Comparison of ENCODE assay signal across 11 cellular contexts in genomic region chr11:80846979-80847378, GRCh38.
A peak's percentile ranks its signal among the peaks of the same experiment; 100 is the strongest.
DNase-seq lines count a peak whose midpoint lies in the region; ATAC-seq lines count a peak whose summit lies in the region.
"Had no signal": no experiment of that assay in that cellular context is flagged by ENCODE, and none has a peak within 500 bp of the region (broad histone marks: within the 10 kb centered on the region; RNA-seq: fewer than 3 reads in every experiment).

No MANE protein-coding gene starts in this region.

- peak; percentile 94 for ATAC-seq in GM18502 (IDR thresholded peaks at IDR 0.05; ENCODE audit: poor library complexity, unreplicated experiment)
- ATAC-seq in GM19463 (IDR thresholded peaks at IDR 0.05; ENCODE audit: unreplicated experiment): peak; percentile 89
- ATAC-seq in HG02970 (IDR thresholded peaks at IDR 0.05; ENCODE audit: low FRiP score, unreplicated experiment): peak; percentile 97
- ATAC-seq in activated T-helper 17 cell treated with anti-CD3 and anti-CD28 coated beads, Interleukin-2, amount 50 U/mL, for 72 hours (replicated peaks): peak; percentile 43

- no peaks in the 10 kb centered on the region for H3K4me1 Mint-ChIP-seq in activated T-helper 17 cell treated with anti-CD3 and anti-CD28 coated beads, Interleukin-2, amount 50 U/mL, for 72 hours
- H3K4me1 Mint-ChIP-seq: brain had no signal

- H3K9me3 Mint-ChIP-seq in activated T-helper 17 cell treated with anti-CD3 and anti-CD28 coated beads, Interleukin-2, amount 50 U/mL, for 72 hours: peaks cover 30% of the 10 kb centered on the region
- H3K9me3 Mint-ChIP-seq: brain had no signal

- no peaks in the 10 kb centered on the region for H3K27me3 Mint-ChIP-seq in activated T-helper 17 cell treated with anti-CD3 and anti-CD28 coated beads, Interleukin-2, amount 50 U/mL, for 72 hours
- H3K27me3 Mint-ChIP-seq: CD4-positive, alpha-beta T cell had no signal

- H3K36me3 Mint-ChIP-seq in activated T-helper 17 cell treated with anti-CD3 and anti-CD28 coated beads, Interleukin-2, amount 50 U/mL, for 72 hours (ENCODE audit: low read depth): no peaks in the 10 kb centered on the region
- H3K36me3 Mint-ChIP-seq: brain had no signal

- DNase-seq in AG08395 (ENCODE audit: low spot score) (no peak), ecto neural progenitor cell (ENCODE audit: low spot score) (no peak), NCI-H1092 (lab: John Stamatoyannopoulos, UW) (no peak)
- no peak for DNase-seq in stimulated activated CD4-positive, alpha-beta T cell treated with anti-CD3 and anti-CD28 coated beads, Interleukin-4, amount 100 ng/mL, for 4 hours
- DNase-seq: CD4-positive, alpha-beta T cell; retina had no signal

- H3K4me3 Mint-ChIP-seq in activated T-helper 17 cell treated with anti-CD3 and anti-CD28 coated beads, Interleukin-2, amount 50 U/mL, for 72 hours: no peak overlapping the region
- H3K4me3 Mint-ChIP-seq: brain; CD4-positive, alpha-beta T cell had no signal

- no peak overlapping the region for H3K27ac Mint-ChIP-seq in activated T-helper 17 cell treated with anti-CD3 and anti-CD28 coated beads, Interleukin-2, amount 50 U/mL, for 72 hours
- H3K27ac Mint-ChIP-seq: brain; CD4-positive, alpha-beta T cell had no signal

Comparison
In these comparisons a context has a peak if more than half of its experiments do, and no peak if none do; other contexts are left out.
1. ATAC-seq: peak in every context shown above with its lines; median percentile 97 in HG02970; 94 in GM18502; 89 in GM19463; 43 in activated T-helper 17 cell treated with anti-CD3 and anti-CD28 coated beads, Interleukin-2, amount 50 U/mL, for 72 hours.